ENCODE assay signal across 8 cellular contexts in the genomic region with DNA sequence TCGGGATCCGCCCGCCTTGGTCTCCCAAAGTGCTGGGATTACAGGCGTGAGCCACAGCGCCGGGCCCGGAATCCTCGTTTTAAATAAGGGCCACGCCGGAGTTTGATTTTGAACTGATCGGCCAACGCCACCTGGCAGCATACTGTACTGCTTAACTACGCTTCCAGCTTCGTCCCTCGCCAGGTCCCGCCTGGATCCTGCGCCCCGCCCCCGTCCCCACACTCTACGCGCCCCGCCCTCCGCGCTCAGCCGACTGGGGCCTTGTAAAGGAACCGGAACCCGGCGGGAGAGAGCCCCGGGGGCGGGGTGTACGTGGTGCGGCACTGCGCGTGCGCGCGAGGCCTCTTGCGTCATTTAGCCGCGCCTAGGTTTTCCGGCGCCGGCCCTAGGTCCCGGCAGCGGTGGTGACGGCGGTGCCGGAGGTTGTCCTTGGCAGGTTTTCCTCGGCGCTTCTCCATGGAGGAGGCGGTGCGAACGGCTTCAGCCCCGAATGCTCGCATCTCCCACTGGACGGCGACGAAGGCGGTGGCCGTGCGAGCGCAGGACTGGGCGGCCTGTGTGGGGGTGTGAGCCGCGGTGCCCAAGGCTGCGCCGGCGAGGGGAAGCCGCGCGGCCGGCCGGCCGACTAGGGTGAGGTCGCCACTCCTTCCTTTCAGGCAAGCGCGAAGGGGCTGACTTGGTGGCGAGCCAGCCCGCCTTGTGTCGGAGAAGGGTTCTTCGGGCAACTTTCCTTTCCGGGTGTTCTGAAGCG. TPM values are rescaled to one million over a fixed set of nuclear protein-coding genes. Genes with fewer than 3 reads are reported as not detected.
DNase-seq lines count a peak whose midpoint lies in the region; ATAC-seq and TF ChIP-seq lines count a peak whose summit lies in the region.

Gene NIPA2 (plus strand): TSS at position 375 of the 751 bp plus-strand sequence. CDS start 13,066 bp downstream, outside the sequence.

- H3K27ac ChIP-seq in RWPE2 (ENCODE audit: poor library complexity, severe bottlenecking), result peak within 1 kb of the TSS; percentile 78

- H3K27me3 Mint-ChIP-seq in activated T-helper 2 cell treated with anti-CD3 and anti-CD28 coated beads, Interferon-gamma antibody, Interleukin-2, Interleukin-4, amounts not matched to agents 10 μg/mL and 5 μg/mL and 100 μg/mL, durations not matched to agents 14 hours and 24 hours and 36 hours (ENCODE audit: low read depth), result no peaks in the 10 kb centered on the region
- H3K27me3 Mint-ChIP-seq in natural killer cell (ENCODE audit: low read depth in 2 of 2), result no peaks in the 10 kb centered on the region

- H3K9me3 ChIP-seq in RWPE2 (ENCODE audit: severe bottlenecking), result no peaks in the 10 kb centered on the region

- intact Hi-C loops in activated T-helper 2 cell treated with anti-CD3 and anti-CD28 coated beads, Interferon-gamma antibody, Interleukin-2, Interleukin-4, amounts not matched to agents 10 μg/mL and 5 μg/mL and 100 μg/mL, durations not matched to agents 14 hours and 24 hours and 36 hours (cut with micrococcal nuclease), result loop anchor here (10.0 kb wide), 2 partner anchors 54 to 196 kb away; partner anchors contain the start of genes NIPA1 and TUBGCP5
- intact Hi-C loops in natural killer cell (cut with micrococcal nuclease), result no loop called here

- peaks cover 24% of the 10 kb centered on the region for H3K36me3 Mint-ChIP-seq in activated T-helper 2 cell treated with anti-CD3 and anti-CD28 coated beads, Interferon-gamma antibody, Interleukin-2, Interleukin-4, amounts not matched to agents 10 μg/mL and 5 μg/mL and 100 μg/mL, durations not matched to agents 14 hours and 24 hours and 36 hours (ENCODE audit: low read depth)
- H3K36me3 Mint-ChIP-seq in natural killer cell, result no peaks in the 10 kb centered on the region

- peaks cover 9% of the 10 kb centered on the region for H3K4me1 ChIP-seq in RWPE2 (ENCODE audit: insufficient read depth, poor library complexity, severe bottlenecking)

- peak within 1 kb of the TSS; percentile 88 for H3K4me3 Mint-ChIP-seq in activated T-helper 2 cell treated with anti-CD3 and anti-CD28 coated beads, Interferon-gamma antibody, Interleukin-2, Interleukin-4, amounts not matched to agents 10 μg/mL and 5 μg/mL and 100 μg/mL, durations not matched to agents 14 hours and 24 hours and 36 hours (ENCODE audit: low read depth)
- H3K4me3 Mint-ChIP-seq in natural killer cell, result peak within 1 kb of the TSS; percentile 91

- no peaks in the 10 kb centered on the region for H3K27me3 ChIP-seq in RWPE2 (ENCODE audit: insufficient read depth, poor library complexity, severe bottlenecking)

- H3K27ac Mint-ChIP-seq in activated T-helper 2 cell treated with anti-CD3 and anti-CD28 coated beads, Interferon-gamma antibody, Interleukin-2, Interleukin-4, amounts not matched to agents 10 μg/mL and 5 μg/mL and 100 μg/mL, durations not matched to agents 14 hours and 24 hours and 36 hours, result peak within 1 kb of the TSS; percentile 89
- H3K27ac Mint-ChIP-seq in natural killer cell, result peak within 1 kb of the TSS; percentile 84 to 94

- H3K36me3 ChIP-seq in RWPE2 (ENCODE audit: low read depth), result peaks cover 30% of the 10 kb centered on the region

- ATAC-seq in RWPE2 (ENCODE audit: low read depth) (peak; percentile 97), natural killer cell (peak; percentile 95 to 99 (median 96))

- peaks cover 16% of the 10 kb centered on the region for H3K4me1 Mint-ChIP-seq in activated T-helper 2 cell treated with anti-CD3 and anti-CD28 coated beads, Interferon-gamma antibody, Interleukin-2, Interleukin-4, amounts not matched to agents 10 μg/mL and 5 μg/mL and 100 μg/mL, durations not matched to agents 14 hours and 24 hours and 36 hours (ENCODE audit: low read depth)
- H3K4me1 Mint-ChIP-seq in natural killer cell, result peaks cover 32 to 36% of the 10 kb centered on the region in 2 donors

- no peaks in the 10 kb centered on the region for H3K9me3 Mint-ChIP-seq in activated T-helper 2 cell treated with anti-CD3 and anti-CD28 coated beads, Interferon-gamma antibody, Interleukin-2, Interleukin-4, amounts not matched to agents 10 μg/mL and 5 μg/mL and 100 μg/mL, durations not matched to agents 14 hours and 24 hours and 36 hours
- no peaks in the 10 kb centered on the region for H3K9me3 Mint-ChIP-seq in natural killer cell

- DNase-seq in EH (ENCODE audit: low read depth) (peak; percentile 98), H4 (ENCODE audit: low spot score) (peak; percentile 92), LoVo (ENCODE audit: low spot score) (peak; percentile 100), RWPE2 (ENCODE audit: low spot score) (peak; percentile 99), fibroblast of mammary gland (ENCODE audit: low read depth) (peak; percentile 96), natural killer cell (peak; percentile 98)
- DNase-seq in activated T-helper 2 cell treated with anti-CD3 and anti-CD28 coated beads, Interferon-gamma antibody, Interleukin-2, Interleukin-4, amounts not matched to agents 10 μg/mL and 5 μg/mL and 100 μg/mL, durations not matched to agents 14 hours and 24 hours and 36 hours (ENCODE audit: low spot score), result peak; percentile 98
- DNase-seq in stimulated activated naive CD4-positive, alpha-beta T cell treated with Interleukin-2 at 50 U/mL for 16 hours (lab: John Stamatoyannopoulos, UW), result peak; percentile 98

- peak within 1 kb of the TSS; percentile 76 for H3K4me3 ChIP-seq in RWPE2 (ENCODE audit: severe bottlenecking)
- H3K4me3 ChIP-seq in fibroblast of mammary gland (ENCODE audit: control insufficient read depth, low read depth, low read length), result peak within 1 kb of the TSS; percentile 95

- TF ChIP-seq CTCF in RWPE2 (IDR thresholded peaks at IDR 0.05; ENCODE audit: poor library complexity, severe bottlenecking) (peak; percentile 31), fibroblast of mammary gland (conservative IDR thresholded peaks at IDR 0.05; ENCODE audit: control insufficient read depth, insufficient read depth, low read depth, low read length) (no peak), natural killer cell (IDR thresholded peaks at IDR 0.05) (no peak)

RNA-seq across cellular contexts. Expression of gene NIPA2, which starts in this region (rescaled TPM):
- total RNA-seq in H4 (2014; rRNA removed; shearing (Covaris generic)), result 125 and 132 TPM in 2 replicates
- 60.1 and 65.3 TPM in 2 replicates for total RNA-seq in activated T-helper 2 cell treated with anti-CD3 and anti-CD28 coated beads, Interferon-gamma antibody, Interleukin-2, Interleukin-4, amounts not matched to agents 10 μg/mL and 5 μg/mL and 100 μg/mL, durations not matched to agents 14 hours and 24 hours and 36 hours
- 10 to 100 TPM; 37.3 to 41.3 (median 40.9) TPM for total RNA-seq in natural killer cell

Comparison
In these comparisons a context has a peak if more than half of its experiments do, and no peak if none do; other contexts are left out.
1. Peak in every context shown above with its lines: DNase-seq, ATAC-seq, H3K4me3 ChIP-seq and H3K27ac ChIP-seq.